Comparison of ENCODE assay signal across 1 cellular context in the genomic region with DNA sequence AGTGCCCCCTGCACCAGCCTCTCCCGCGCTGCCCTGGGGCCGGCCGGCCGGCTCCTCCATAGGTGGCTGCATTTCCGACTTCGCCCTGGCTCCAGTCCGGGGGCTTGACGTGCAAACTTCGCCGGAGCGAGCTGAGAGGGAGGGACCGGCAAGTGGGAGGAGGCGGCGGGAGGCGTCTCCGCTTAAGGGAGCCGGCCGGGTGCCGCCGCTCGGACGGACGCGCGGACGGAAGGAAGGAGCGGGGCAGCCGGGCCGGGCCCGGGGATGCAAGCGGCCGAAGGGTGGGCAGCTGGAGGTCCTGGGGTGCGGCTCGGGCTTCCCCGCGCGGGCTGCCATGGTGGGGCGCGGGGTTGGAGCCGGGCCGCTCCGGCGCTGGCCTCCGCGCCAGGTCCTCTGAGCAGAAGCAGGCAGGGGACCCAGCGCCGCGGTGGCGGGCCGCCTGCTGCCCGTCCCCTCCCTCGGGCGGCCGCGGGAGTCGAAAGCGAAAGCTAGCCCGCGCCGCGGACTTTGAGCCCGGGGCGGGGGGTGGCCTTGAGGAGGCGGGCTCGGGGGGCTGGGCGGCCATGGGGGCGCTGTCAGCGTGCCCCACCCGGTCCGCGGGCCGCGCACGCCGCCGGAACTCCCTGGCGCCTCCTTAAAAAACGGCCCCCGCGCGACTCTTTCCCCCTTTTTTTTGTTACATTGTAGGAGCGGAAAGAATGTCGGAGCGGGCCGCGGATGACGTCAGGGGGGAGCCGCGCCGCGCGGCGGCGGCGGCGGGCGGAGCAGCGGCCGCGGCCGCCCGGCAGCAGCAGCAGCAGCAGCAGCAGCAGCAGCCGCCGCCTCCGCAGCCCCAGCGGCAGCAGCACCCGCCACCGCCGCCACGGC.
A peak's percentile ranks its signal among the peaks of the same experiment; 100 is the strongest.
TF ChIP-seq lines count a peak whose summit lies in the region.

A gene (minus strand): TSS at position 483 of the 867 bp plus-strand sequence.

TF ChIP-seq in HepG2, 621 proteins besides CTCF, POLR2A, EP300 and RAD21 (continued from another document and continues in another):
- TF ChIP-seq, protein P1, sequence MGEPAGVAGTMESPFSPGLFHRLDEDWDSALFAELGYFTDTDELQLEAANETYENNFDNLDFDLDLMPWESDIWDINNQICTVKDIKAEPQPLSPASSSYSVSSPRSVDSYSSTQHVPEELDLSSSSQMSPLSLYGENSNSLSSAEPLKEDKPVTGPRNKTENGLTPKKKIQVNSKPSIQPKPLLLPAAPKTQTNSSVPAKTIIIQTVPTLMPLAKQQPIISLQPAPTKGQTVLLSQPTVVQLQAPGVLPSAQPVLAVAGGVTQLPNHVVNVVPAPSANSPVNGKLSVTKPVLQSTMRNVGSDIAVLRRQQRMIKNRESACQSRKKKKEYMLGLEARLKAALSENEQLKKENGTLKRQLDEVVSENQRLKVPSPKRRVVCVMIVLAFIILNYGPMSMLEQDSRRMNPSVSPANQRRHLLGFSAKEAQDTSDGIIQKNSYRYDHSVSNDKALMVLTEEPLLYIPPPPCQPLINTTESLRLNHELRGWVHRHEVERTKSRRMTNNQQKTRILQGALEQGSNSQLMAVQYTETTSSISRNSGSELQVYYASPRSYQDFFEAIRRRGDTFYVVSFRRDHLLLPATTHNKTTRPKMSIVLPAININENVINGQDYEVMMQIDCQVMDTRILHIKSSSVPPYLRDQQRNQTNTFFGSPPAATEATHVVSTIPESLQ (CRISPR knock-in tag; conservative IDR thresholded peaks at IDR 0.05), result no peak
- TF ChIP-seq ZNF83 (CRISPR knock-in tag; IDR thresholded peaks at IDR 0.05; ENCODE audit: borderline replicate concordance) (no peak), YY1 (IDR thresholded peaks at IDR 0.05; ENCODE audit: insufficient read depth, insufficient replicate concordance, low read depth, low read length) (peak; percentile 60), ZNF550 (CRISPR knock-in tag; IDR thresholded peaks at IDR 0.05; ENCODE audit: borderline replicate concordance) (no peak), RAD51 (IDR thresholded peaks at IDR 0.05; ENCODE audit: borderline replicate concordance) (no peak), RFX1 (IDR thresholded peaks at IDR 0.05) (no peak), ZNF577 (CRISPR knock-in tag; IDR thresholded peaks at IDR 0.05; ENCODE audit: borderline replicate concordance, low read depth) (no peak), ZNF615 (CRISPR knock-in tag; IDR thresholded peaks at IDR 0.05; ENCODE audit: borderline replicate concordance) (no peak), KAT7 (CRISPR knock-in tag; IDR thresholded peaks at IDR 0.05; ENCODE audit: borderline replicate concordance) (no peak; the same call in none of the 2 replicates), ZNF850 (CRISPR knock-in tag; conservative IDR thresholded peaks at IDR 0.05) (no peak), MATR3 (CRISPR knock-in tag; IDR thresholded peaks at IDR 0.05) (no peak), SPEN (CRISPR knock-in tag; IDR thresholded peaks at IDR 0.05; ENCODE audit: low read depth) (no peak; the same call in 1 of the 2 replicates), MAFF (IDR thresholded peaks at IDR 0.05; ENCODE audit: low read depth, low read length) (no peak), SNRNP70 (IDR thresholded peaks at IDR 0.05; ENCODE audit: low read depth, low read length) (no peak), HDAC1 (CRISPR knock-in tag; IDR thresholded peaks at IDR 0.05) (peak; percentile 79), NR3C1 (CRISPR knock-in tag; IDR thresholded peaks at IDR 0.05) (no peak), ELF4 (CRISPR knock-in tag; IDR thresholded peaks at IDR 0.05; ENCODE audit: borderline replicate concordance) (no peak), SIN3B (IDR thresholded peaks at IDR 0.05; ENCODE audit: low read length) (no peak), PCBP1 (IDR thresholded peaks at IDR 0.05; ENCODE audit: borderline replicate concordance, low read depth, low read length) (0 out of 2 replicates have a peak, but pooled peaks have one; percentile 27), REPIN1 (CRISPR knock-in tag; IDR thresholded peaks at IDR 0.05; ENCODE audit: borderline replicate concordance, low read depth) (no peak), ZNF121 (CRISPR knock-in tag; IDR thresholded peaks at IDR 0.05) (0 out of 2 replicates have a peak, but pooled peaks have one; percentile 23), TBL1XR1 (IDR thresholded peaks at IDR 0.05; ENCODE audit: borderline replicate concordance, low read length, partially characterized antibody) (no peak), ZNF101 (CRISPR knock-in tag; IDR thresholded peaks at IDR 0.05; ENCODE audit: borderline replicate concordance, low read depth) (no peak), SUZ12 (IDR thresholded peaks at IDR 0.05; ENCODE audit: low read depth, low read length) (no peak), NR2F6 (IDR thresholded peaks at IDR 0.05) (no peak), NR2F6 (CRISPR knock-in tag; IDR thresholded peaks at IDR 0.05) (no peak), ZNF230 (CRISPR knock-in tag; IDR thresholded peaks at IDR 0.05) (peak; percentile 30; the same call in 1 of the 2 replicates), ZNF234 (CRISPR knock-in tag; conservative IDR thresholded peaks at IDR 0.05) (peak; percentile 78; the same call in 1 of the 2 replicates), PAWR (CRISPR knock-in tag; IDR thresholded peaks at IDR 0.05; ENCODE audit: borderline replicate concordance) (no peak), ZNF34 (CRISPR knock-in tag; IDR thresholded peaks at IDR 0.05; ENCODE audit: borderline replicate concordance) (0 out of 2 replicates have a peak, but pooled peaks have one; percentile 57), ZNF24 (IDR thresholded peaks at IDR 0.05) (no peak), PHB2 (IDR thresholded peaks at IDR 0.05; ENCODE audit: partially characterized antibody) (no peak), ZNF737 (CRISPR knock-in tag; IDR thresholded peaks at IDR 0.05; ENCODE audit: borderline replicate concordance) (no peak), ZNF644 (CRISPR knock-in tag; IDR thresholded peaks at IDR 0.05; ENCODE audit: low read depth) (no peak), RBM22 (optimal IDR thresholded peaks at IDR 0.05; ENCODE audit: low read length) (peak; percentile 45), DNMT3B (CRISPR knock-in tag; conservative IDR thresholded peaks at IDR 0.05) (no peak), SMAD1 (CRISPR knock-in tag; IDR thresholded peaks at IDR 0.05; ENCODE audit: borderline replicate concordance, low read depth) (no peak), RXRB (CRISPR knock-in tag; IDR thresholded peaks at IDR 0.05; ENCODE audit: borderline replicate concordance) (no peak)
- TF ChIP-seq, protein P2, sequence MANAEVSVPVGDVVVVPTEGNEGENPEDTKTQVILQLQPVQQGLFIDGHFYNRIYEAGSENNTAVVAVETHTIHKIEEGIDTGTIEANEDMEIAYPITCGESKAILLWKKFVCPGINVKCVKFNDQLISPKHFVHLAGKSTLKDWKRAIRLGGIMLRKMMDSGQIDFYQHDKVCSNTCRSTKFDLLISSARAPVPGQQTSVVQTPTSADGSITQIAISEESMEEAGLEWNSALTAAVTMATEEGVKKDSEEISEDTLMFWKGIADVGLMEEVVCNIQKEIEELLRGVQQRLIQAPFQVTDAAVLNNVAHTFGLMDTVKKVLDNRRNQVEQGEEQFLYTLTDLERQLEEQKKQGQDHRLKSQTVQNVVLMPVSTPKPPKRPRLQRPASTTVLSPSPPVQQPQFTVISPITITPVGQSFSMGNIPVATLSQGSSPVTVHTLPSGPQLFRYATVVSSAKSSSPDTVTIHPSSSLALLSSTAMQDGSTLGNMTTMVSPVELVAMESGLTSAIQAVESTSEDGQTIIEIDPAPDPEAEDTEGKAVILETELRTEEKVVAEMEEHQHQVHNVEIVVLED (CRISPR knock-in tag; IDR thresholded peaks at IDR 0.05; ENCODE audit: borderline replicate concordance), result no peak; the same call in none of the 2 replicates
- TF ChIP-seq, protein P3, sequence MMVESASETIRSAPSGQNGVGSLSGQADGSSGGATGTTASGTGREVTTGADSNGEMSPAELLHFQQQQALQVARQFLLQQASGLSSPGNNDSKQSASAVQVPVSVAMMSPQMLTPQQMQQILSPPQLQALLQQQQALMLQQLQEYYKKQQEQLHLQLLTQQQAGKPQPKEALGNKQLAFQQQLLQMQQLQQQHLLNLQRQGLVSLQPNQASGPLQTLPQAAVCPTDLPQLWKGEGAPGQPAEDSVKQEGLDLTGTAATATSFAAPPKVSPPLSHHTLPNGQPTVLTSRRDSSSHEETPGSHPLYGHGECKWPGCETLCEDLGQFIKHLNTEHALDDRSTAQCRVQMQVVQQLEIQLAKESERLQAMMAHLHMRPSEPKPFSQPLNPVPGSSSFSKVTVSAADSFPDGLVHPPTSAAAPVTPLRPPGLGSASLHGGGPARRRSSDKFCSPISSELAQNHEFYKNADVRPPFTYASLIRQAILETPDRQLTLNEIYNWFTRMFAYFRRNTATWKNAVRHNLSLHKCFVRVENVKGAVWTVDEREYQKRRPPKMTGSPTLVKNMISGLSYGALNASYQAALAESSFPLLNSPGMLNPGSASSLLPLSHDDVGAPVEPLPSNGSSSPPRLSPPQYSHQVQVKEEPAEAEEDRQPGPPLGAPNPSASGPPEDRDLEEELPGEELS (CRISPR knock-in tag; IDR thresholded peaks at IDR 0.05), result 0 out of 2 replicates have a peak, but pooled peaks have one; percentile 23
- TF ChIP-seq, protein P4, sequence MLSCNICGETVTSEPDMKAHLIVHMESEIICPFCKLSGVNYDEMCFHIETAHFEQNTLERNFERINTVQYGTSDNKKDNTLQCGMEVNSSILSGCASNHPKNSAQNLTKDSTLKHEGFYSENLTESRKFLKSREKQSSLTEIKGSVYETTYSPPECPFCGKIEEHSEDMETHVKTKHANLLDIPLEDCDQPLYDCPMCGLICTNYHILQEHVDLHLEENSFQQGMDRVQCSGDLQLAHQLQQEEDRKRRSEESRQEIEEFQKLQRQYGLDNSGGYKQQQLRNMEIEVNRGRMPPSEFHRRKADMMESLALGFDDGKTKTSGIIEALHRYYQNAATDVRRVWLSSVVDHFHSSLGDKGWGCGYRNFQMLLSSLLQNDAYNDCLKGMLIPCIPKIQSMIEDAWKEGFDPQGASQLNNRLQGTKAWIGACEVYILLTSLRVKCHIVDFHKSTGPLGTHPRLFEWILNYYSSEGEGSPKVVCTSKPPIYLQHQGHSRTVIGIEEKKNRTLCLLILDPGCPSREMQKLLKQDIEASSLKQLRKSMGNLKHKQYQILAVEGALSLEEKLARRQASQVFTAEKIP (CRISPR knock-in tag; IDR thresholded peaks at IDR 0.05; ENCODE audit: borderline replicate concordance), result no peak
- TF ChIP-seq, protein P5, sequence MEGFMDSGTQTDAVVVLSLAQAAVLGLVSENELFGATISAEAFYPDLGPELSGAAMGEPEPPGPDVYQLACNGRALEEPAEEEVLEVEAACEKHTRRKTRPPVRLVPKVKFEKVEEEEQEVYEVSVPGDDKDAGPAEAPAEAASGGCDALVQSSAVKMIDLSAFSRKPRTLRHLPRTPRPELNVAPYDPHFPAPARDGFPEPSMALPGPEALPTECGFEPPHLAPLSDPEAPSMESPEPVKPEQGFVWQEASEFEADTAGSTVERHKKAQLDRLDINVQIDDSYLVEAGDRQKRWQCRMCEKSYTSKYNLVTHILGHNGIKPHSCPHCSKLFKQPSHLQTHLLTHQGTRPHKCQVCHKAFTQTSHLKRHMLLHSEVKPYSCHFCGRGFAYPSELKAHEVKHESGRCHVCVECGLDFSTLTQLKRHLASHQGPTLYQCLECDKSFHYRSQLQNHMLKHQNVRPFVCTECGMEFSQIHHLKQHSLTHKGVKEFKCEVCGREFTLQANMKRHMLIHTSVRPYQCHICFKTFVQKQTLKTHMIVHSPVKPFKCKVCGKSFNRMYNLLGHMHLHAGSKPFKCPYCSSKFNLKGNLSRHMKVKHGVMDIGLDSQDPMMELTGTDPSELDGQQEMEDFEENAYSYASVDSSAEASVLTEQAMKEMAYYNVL (CRISPR knock-in tag; IDR thresholded peaks at IDR 0.05; ENCODE audit: borderline replicate concordance), result no peak
- TF ChIP-seq, protein P6, sequence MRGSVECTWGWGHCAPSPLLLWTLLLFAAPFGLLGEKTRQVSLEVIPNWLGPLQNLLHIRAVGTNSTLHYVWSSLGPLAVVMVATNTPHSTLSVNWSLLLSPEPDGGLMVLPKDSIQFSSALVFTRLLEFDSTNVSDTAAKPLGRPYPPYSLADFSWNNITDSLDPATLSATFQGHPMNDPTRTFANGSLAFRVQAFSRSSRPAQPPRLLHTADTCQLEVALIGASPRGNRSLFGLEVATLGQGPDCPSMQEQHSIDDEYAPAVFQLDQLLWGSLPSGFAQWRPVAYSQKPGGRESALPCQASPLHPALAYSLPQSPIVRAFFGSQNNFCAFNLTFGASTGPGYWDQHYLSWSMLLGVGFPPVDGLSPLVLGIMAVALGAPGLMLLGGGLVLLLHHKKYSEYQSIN (CRISPR knock-in tag; IDR thresholded peaks at IDR 0.05; ENCODE audit: borderline replicate concordance), result no peak
- TF ChIP-seq, protein P7, sequence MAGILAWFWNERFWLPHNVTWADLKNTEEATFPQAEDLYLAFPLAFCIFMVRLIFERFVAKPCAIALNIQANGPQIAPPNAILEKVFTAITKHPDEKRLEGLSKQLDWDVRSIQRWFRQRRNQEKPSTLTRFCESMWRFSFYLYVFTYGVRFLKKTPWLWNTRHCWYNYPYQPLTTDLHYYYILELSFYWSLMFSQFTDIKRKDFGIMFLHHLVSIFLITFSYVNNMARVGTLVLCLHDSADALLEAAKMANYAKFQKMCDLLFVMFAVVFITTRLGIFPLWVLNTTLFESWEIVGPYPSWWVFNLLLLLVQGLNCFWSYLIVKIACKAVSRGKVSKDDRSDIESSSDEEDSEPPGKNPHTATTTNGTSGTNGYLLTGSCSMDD (CRISPR knock-in tag; IDR thresholded peaks at IDR 0.05), result no peak
- TF ChIP-seq, protein P8, sequence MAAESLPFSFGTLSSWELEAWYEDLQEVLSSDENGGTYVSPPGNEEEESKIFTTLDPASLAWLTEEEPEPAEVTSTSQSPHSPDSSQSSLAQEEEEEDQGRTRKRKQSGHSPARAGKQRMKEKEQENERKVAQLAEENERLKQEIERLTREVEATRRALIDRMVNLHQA (CRISPR knock-in tag; IDR thresholded peaks at IDR 0.05), result no peak
- TF ChIP-seq, protein P9, sequence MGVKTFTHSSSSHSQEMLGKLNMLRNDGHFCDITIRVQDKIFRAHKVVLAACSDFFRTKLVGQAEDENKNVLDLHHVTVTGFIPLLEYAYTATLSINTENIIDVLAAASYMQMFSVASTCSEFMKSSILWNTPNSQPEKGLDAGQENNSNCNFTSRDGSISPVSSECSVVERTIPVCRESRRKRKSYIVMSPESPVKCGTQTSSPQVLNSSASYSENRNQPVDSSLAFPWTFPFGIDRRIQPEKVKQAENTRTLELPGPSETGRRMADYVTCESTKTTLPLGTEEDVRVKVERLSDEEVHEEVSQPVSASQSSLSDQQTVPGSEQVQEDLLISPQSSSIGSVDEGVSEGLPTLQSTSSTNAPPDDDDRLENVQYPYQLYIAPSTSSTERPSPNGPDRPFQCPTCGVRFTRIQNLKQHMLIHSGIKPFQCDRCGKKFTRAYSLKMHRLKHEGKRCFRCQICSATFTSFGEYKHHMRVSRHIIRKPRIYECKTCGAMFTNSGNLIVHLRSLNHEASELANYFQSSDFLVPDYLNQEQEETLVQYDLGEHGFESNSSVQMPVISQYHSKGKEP (CRISPR knock-in tag; IDR thresholded peaks at IDR 0.05), result no peak
